ENCODE assay signal across 9 cellular contexts in genomic region chr2:84958135-84959044, GRCh38. TPM values are rescaled to one million over a fixed set of nuclear protein-coding genes. Genes with fewer than 3 reads are reported as not detected.
DNase-seq lines count a peak whose midpoint lies in the region; ATAC-seq, FAIRE-seq and TF ChIP-seq lines count a peak whose summit lies in the region.
"Had no signal": no experiment of that assay in that cellular context is flagged by ENCODE, and none has a peak within 500 bp of the region (broad histone marks: within the 10 kb centered on the region; RNA-seq: fewer than 3 reads in every experiment).

No MANE protein-coding gene starts in this region.

- H3K27me3 ChIP-seq in SJSA1 (replicated peaks): no peaks in the 10 kb centered on the region
- no peaks in the 10 kb centered on the region for H3K27me3 ChIP-seq in skeletal muscle satellite cell (ENCODE audit: control insufficient read depth, insufficient read depth, low read length)
- H3K27me3 ChIP-seq: neutrophil had no signal

- H3K4me2 ChIP-seq in skeletal muscle satellite cell (ENCODE audit: low read length): peak overlapping the region; percentile 61

- H3K4me3 ChIP-seq in AG10803 (ENCODE audit: low read length) (no peak overlapping the region), SJSA1 (no peak overlapping the region), skeletal muscle satellite cell (ENCODE audit: low read length) (peak overlapping the region; percentile 26)

- peak overlapping the region; percentile 96 for H3K27ac ChIP-seq in SJSA1
- H3K27ac ChIP-seq: neutrophil had no signal

- H3K4me1 ChIP-seq in SJSA1 (replicated peaks) (peaks cover 45% of the 10 kb centered on the region), skeletal muscle satellite cell (ENCODE audit: control insufficient read depth, insufficient read depth, low read length) (peaks cover 37% of the 10 kb centered on the region)

- DNase-seq in AG10803 (ENCODE audit: low read depth) (peak; percentile 93), HK-2 (ENCODE audit: unreplicated experiment) (peak; percentile 95), SJSA1 (ENCODE audit: low read depth in 1 of 2, low spot score in 2 of 2) (peak; percentile 96 to 98), left cardiac atrium (peak; percentile 35), GM12892 (ENCODE audit: insufficient read length) (no peak), SIG-M5 treated with dmso at 0.1 percent for 504 hours (lab: John Stamatoyannopoulos, UW; ENCODE audit: unreplicated experiment) (no peak)

- TF ChIP-seq POLR2A in GM12892 (IDR thresholded peaks at IDR 0.05; ENCODE audit: low read depth, low read length): no peak

- ATAC-seq in left cardiac atrium (peak; percentile 55 to 69), GM21367 (IDR thresholded peaks at IDR 0.05; ENCODE audit: unreplicated experiment) (no peak)

- H3K36me3 ChIP-seq in SJSA1 (peaks cover 20% of the 10 kb centered on the region), skeletal muscle satellite cell (ENCODE audit: insufficient read depth, low read length) (peaks cover 12% of the 10 kb centered on the region)
- H3K36me3 ChIP-seq: neutrophil had no signal

- intact Hi-C loops in left cardiac atrium (cut with DNase I): no loop called here

- no peak for FAIRE-seq in GM12892 (lab: Jason Lieb, UNC)

- H3K9me3 ChIP-seq in SJSA1 (replicated peaks): no peaks in the 10 kb centered on the region
- H3K9me3 ChIP-seq in skeletal muscle satellite cell (replicated peaks; ENCODE audit: low read length): no peaks in the 10 kb centered on the region
- H3K9me3 ChIP-seq: neutrophil had no signal

- TF ChIP-seq CTCF in AG10803 (conservative IDR thresholded peaks at IDR 0.05; ENCODE audit: low read length): no peak

- H3K9ac ChIP-seq in skeletal muscle satellite cell (ENCODE audit: low read depth, low read length): peak overlapping the region; percentile 70

RNA-seq across cellular contexts. Expression of gene KCMF1, which starts 12.6 kb away (rescaled TPM):
- total RNA-seq in SJSA1 (2014; rRNA removed; shearing (Covaris generic)): 60.9 and 117 TPM in 2 replicates
- 10 to 100 TPM; 71.2 to 81.0 TPM for total RNA-seq in left cardiac atrium
- 46.3 and 52.2 TPM in 2 replicates for total RNA-seq in skeletal muscle satellite cell (2012; rRNA removed)
- polyA plus RNA-seq in GM12892 (2012; ENCODE audit: missing spikeins): 68.1 TPM

RNA-seq across cellular contexts. Expression of gene TMSB10, which starts 52.9 kb away (rescaled TPM):
- 10,548 and 13,048 TPM in 2 replicates for total RNA-seq in SJSA1 (2014; rRNA removed; shearing (Covaris generic))
- total RNA-seq in left cardiac atrium: 100 to 1,000 TPM; 751 to 893 TPM
- 4,947 and 6,455 TPM in 2 replicates for total RNA-seq in skeletal muscle satellite cell (2012; rRNA removed)
- 4,109 TPM for polyA plus RNA-seq in GM12892 (2012; ENCODE audit: missing spikeins)

Comparison
In these comparisons a context has a peak if more than half of its experiments do, and no peak if none do; other contexts are left out.
1. DNase-seq: peak in AG10803 (single experiment), HK-2 (single experiment), SJSA1 (2 of 2) and left cardiac atrium (single experiment); none in GM12892 (single experiment) and SIG-M5 treated with dmso at 0.1 percent for 504 hours (single experiment).
2. RNA of gene TMSB10, which starts 52.9 kb away (total RNA-seq): 10,548 to 13,048 TPM in SJSA1; 751 to 893 TPM in left cardiac atrium; every median in the first group is over 10 times any median in the second.